In genomic region chr19:1290245-1290698, GRCh38 we compare ENCODE assay signal across 2 cellular contexts.
A peak's percentile ranks its signal among the peaks of the same experiment; 100 is the strongest.
TF ChIP-seq lines count a peak whose summit lies in the region.

No MANE protein-coding gene starts in this region.

TF ChIP-seq in HEK293, 187 proteins besides CTCF, POLR2A, EP300 and RAD21:
- TF ChIP-seq ZNF221 (tag by site-specific recombination; IDR thresholded peaks at IDR 0.05; ENCODE audit: borderline replicate concordance) (no peak), BCL11A (tag by site-specific recombination; IDR thresholded peaks at IDR 0.05; ENCODE audit: low read depth) (no peak), ZNF645 (tag by site-specific recombination; IDR thresholded peaks at IDR 0.05) (no peak), ZNF311 (tag by site-specific recombination; IDR thresholded peaks at IDR 0.05; ENCODE audit: borderline replicate concordance) (no peak), ZBTB8A (tag by site-specific recombination; IDR thresholded peaks at IDR 0.05) (0 out of 2 replicates have a peak, but pooled peaks have one; percentile 5), KLF17 (tag by site-specific recombination; IDR thresholded peaks at IDR 0.05) (no peak), ZNF211 (tag by site-specific recombination; IDR thresholded peaks at IDR 0.05; ENCODE audit: low read depth) (no peak), GLIS2 (tag by site-specific recombination; IDR thresholded peaks at IDR 0.05) (peak; percentile 10; the same call in 1 of the 2 replicates), ZNF174 (tag by site-specific recombination; IDR thresholded peaks at IDR 0.05) (no peak), ZNF146 (tag by site-specific recombination; IDR thresholded peaks at IDR 0.05) (no peak), ZNF692 (tag by site-specific recombination; IDR thresholded peaks at IDR 0.05) (no peak), ZNF140 (tag by site-specific recombination; IDR thresholded peaks at IDR 0.05) (no peak)

TF ChIP-seq in H1, 55 proteins besides CTCF, POLR2A, EP300 and RAD21:
- TF ChIP-seq RBBP5 (IDR thresholded peaks at IDR 0.05; ENCODE audit: borderline replicate concordance, low read depth, low read length) (no peak), JUN (IDR thresholded peaks at IDR 0.05; ENCODE audit: low read depth, low read length) (no peak), TEAD4 (IDR thresholded peaks at IDR 0.05; ENCODE audit: low read depth, low read length) (no peak), ATF3 (IDR thresholded peaks at IDR 0.05; ENCODE audit: insufficient read depth, low read depth, low read length) (no peak), POU5F1 (IDR thresholded peaks at IDR 0.05; ENCODE audit: low read depth, low read length) (no peak), SP2 (IDR thresholded peaks at IDR 0.05; ENCODE audit: low read length) (no peak), GTF2F1 (IDR thresholded peaks at IDR 0.05; ENCODE audit: borderline replicate concordance, low read depth, low read length) (no peak), TCF12 (IDR thresholded peaks at IDR 0.05; ENCODE audit: low read depth, low read length) (no peak), CHD7 (IDR thresholded peaks at IDR 0.05; ENCODE audit: insufficient replicate concordance, low read length) (no peak)
TF ChIP-seq in H1: peak in this region for 0.
